ENCODE assay signal across 30 cellular contexts in the genomic region with DNA sequence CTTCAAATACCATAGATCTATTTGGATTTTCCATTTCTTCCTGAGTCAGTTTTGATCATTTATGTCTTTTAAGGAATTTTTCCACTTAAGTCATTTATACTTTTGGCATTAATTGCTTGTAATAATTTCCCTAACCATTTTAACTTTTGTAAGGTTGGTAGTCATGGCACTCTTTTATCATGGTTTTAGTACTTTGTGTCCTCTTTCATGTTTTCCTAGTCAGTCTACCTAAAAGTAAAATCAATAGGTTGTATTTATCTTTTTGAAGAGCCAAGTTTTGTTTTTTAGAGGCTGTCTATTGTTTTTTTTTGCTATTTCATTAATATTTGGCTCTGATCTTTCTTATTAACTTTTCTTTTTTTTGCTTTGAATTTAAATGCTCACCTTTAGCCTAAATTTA. TPM values are rescaled to one million over a fixed set of nuclear protein-coding genes. Genes with fewer than 3 reads are reported as not detected.
"Had no signal": no experiment of that assay in that cellular context is flagged by ENCODE, and none has a peak within 500 bp of the region (broad histone marks: within the 10 kb centered on the region; RNA-seq: fewer than 3 reads in every experiment).

No MANE protein-coding gene starts in this region.

- H3K9me3 Mint-ChIP-seq: stimulated activated memory B cell treated with anti-CD40 and anti-IgM and Interleukin-4, amounts not matched to agents 10 μg/mL and 1 μg/mL and 100 μg/mL, for 72 hours; stimulated activated naive B cell treated with anti-CD40 and anti-IgM and Interleukin-4, amounts not matched to agents 10 μg/mL and 1 μg/mL and 100 μg/mL, for 72 hours; stimulated activated naive CD8-positive, alpha-beta T cell treated with anti-CD3 and anti-CD28 coated beads, Interleukin-15, amount 100 ng/mL, for 72 hours; type B pancreatic cell had no signal

- FAIRE-seq: urothelium cell line had no signal

- H3K27me3 Mint-ChIP-seq: stimulated activated naive CD8-positive, alpha-beta T cell treated with anti-CD3 and anti-CD28 coated beads, Interleukin-15, amount 100 ng/mL, for 72 hours; stimulated activated naive CD8-positive, alpha-beta T cell treated with anti-CD3 and anti-CD28 coated beads, Interleukin-15, Interleukin-2, amounts not matched to agents 100 ng/mL and 50 ng/mL, for 24 hours had no signal

- H3K36me3 ChIP-seq: stomach, suprapubic skin, thoracic aorta, thyroid gland, tibial artery, tibial nerve, transverse colon, upper lobe of left lung, upper lobe of right lung, uterus, vagina had no signal

- DNase-seq: stimulated activated CD4-positive, alpha-beta T cell treated with anti-CD3 and anti-CD28 coated beads, Interleukin-2, amount 100 ng/mL, for 48 hours; stimulated activated CD4-positive, alpha-beta T cell treated with anti-CD3 and anti-CD28 coated beads, Interleukin-4, amount 100 ng/mL, for 1 hour; stimulated activated CD4-positive, alpha-beta T cell treated with anti-CD3 and anti-CD28 coated beads, Interleukin-4, amount 100 ng/mL, for 24 hours; stimulated activated CD4-positive, alpha-beta T cell treated with anti-CD3 and anti-CD28 coated beads, Interleukin-4, amount 100 ng/mL, for 4 hours; stimulated activated CD8-positive, alpha-beta memory T cell treated with anti-CD3 and anti-CD28 coated beads, Interleukin-4, amount 100 ng/mL, for 48 hours; stimulated activated naive B cell treated with anti-CD40 and anti-IgM and Interleukin-4, amounts not matched to agents 10 μg/mL and 1 μg/mL and 100 μg/mL, for 72 hours; stimulated activated naive CD4-positive, alpha-beta T cell; stimulated activated naive CD4-positive, alpha-beta T cell treated with Interleukin-2 at 50 U/mL for 16 hours; stimulated activated naive CD8-positive, alpha-beta T cell treated with anti-CD3 and anti-CD28 coated beads, Interleukin-15, amount 100 ng/mL, for 72 hours; stimulated activated naive CD8-positive, alpha-beta T cell treated with anti-CD3 and anti-CD28 coated beads, Interleukin-15, Interleukin-2, amounts not matched to agents 100 U/mL and 50 U/mL, for 24 hours; stomach; substantia nigra; testis; thyroid gland; tibial artery; transverse colon; trophoblast cell; upper lobe of left lung; upper lobe of right lung; uterus had no signal

- H3K4me1 ChIP-seq: stomach, suprapubic skin, testis, thyroid gland, tibial artery, tibial nerve, transverse colon, upper lobe of left lung, upper lobe of right lung, uterus, vagina had no signal

- H3K27ac ChIP-seq: stomach, suprapubic skin, testis, thoracic aorta, thyroid gland, tibial artery, tibial nerve, transverse colon, upper lobe of left lung, upper lobe of right lung, uterus, vagina had no signal

- H3K27ac Mint-ChIP-seq: stimulated activated effector memory CD8-positive, alpha-beta T cell treated with anti-CD3 and anti-CD28 coated beads, Interleukin-12 subunit alpha, Interleukin-12 subunit beta, amount 100 ng/mL, for 72 hours; stimulated activated memory B cell treated with anti-CD40 and anti-IgM and Interleukin-4, amounts not matched to agents 10 μg/mL and 1 μg/mL and 100 μg/mL, for 72 hours; stimulated activated naive B cell treated with anti-CD40 and anti-IgM and Interleukin-4, amounts not matched to agents 10 μg/mL and 1 μg/mL and 100 μg/mL, for 72 hours; stimulated activated naive CD8-positive, alpha-beta T cell treated with anti-CD3 and anti-CD28 coated beads, Interleukin-15, amount 100 ng/mL, for 72 hours; stimulated activated naive CD8-positive, alpha-beta T cell treated with anti-CD3 and anti-CD28 coated beads, Interleukin-15, Interleukin-2, amounts not matched to agents 100 ng/mL and 50 ng/mL, for 24 hours; type B pancreatic cell had no signal

- H3K9me3 ChIP-seq: stomach, suprapubic skin, testis, thoracic aorta, thyroid gland, transverse colon, upper lobe of left lung, upper lobe of right lung, uterus, vagina had no signal

- H3K4me3 ChIP-seq: stomach, suprapubic skin, testis, thoracic aorta, thyroid gland, tibial artery, tibial nerve, transverse colon, upper lobe of left lung, upper lobe of right lung, uterus, vagina had no signal

- ATAC-seq: stimulated activated effector memory CD8-positive, alpha-beta T cell treated with anti-CD3 and anti-CD28 coated beads, Interleukin-12 subunit alpha, Interleukin-12 subunit beta, amount 100 ng/mL, for 72 hours; stimulated activated memory B cell treated with anti-CD40 and anti-IgM and Interleukin-4, amounts not matched to agents 10 μg/mL and 1 μg/mL and 100 μg/mL, for 72 hours; stimulated activated naive B cell treated with anti-CD40 and anti-IgM and Interleukin-4, amounts not matched to agents 10 μg/mL and 1 μg/mL and 100 μg/mL, for 72 hours; stimulated activated naive CD8-positive, alpha-beta T cell treated with anti-CD3 and anti-CD28 coated beads, Interleukin-15, amount 100 ng/mL, for 72 hours; stimulated activated naive CD8-positive, alpha-beta T cell treated with anti-CD3 and anti-CD28 coated beads, Interleukin-15, Interleukin-2, amounts not matched to agents 100 U/mL and 50 U/mL, for 24 hours; upper lobe of right lung had no signal

- H3K27me3 ChIP-seq: testis, thyroid gland, tibial nerve, transverse colon, upper lobe of left lung, vagina had no signal

- H3K4me3 Mint-ChIP-seq: stimulated activated effector memory CD8-positive, alpha-beta T cell treated with anti-CD3 and anti-CD28 coated beads, Interleukin-12 subunit alpha, Interleukin-12 subunit beta, amount 100 ng/mL, for 72 hours; stimulated activated memory B cell treated with anti-CD40 and anti-IgM and Interleukin-4, amounts not matched to agents 10 μg/mL and 1 μg/mL and 100 μg/mL, for 72 hours; stimulated activated naive B cell treated with anti-CD40 and anti-IgM and Interleukin-4, amounts not matched to agents 10 μg/mL and 1 μg/mL and 100 μg/mL, for 72 hours; stimulated activated naive CD8-positive, alpha-beta T cell treated with anti-CD3 and anti-CD28 coated beads, Interleukin-15, amount 100 ng/mL, for 72 hours; stimulated activated naive CD8-positive, alpha-beta T cell treated with anti-CD3 and anti-CD28 coated beads, Interleukin-15, Interleukin-2, amounts not matched to agents 100 ng/mL and 50 ng/mL, for 24 hours; type B pancreatic cell had no signal

- H3K36me3 Mint-ChIP-seq: stimulated activated effector memory CD8-positive, alpha-beta T cell treated with anti-CD3 and anti-CD28 coated beads, Interleukin-12 subunit alpha, Interleukin-12 subunit beta, amount 100 ng/mL, for 72 hours; stimulated activated memory B cell treated with anti-CD40 and anti-IgM and Interleukin-4, amounts not matched to agents 10 μg/mL and 1 μg/mL and 100 μg/mL, for 72 hours; stimulated activated naive B cell treated with anti-CD40 and anti-IgM and Interleukin-4, amounts not matched to agents 10 μg/mL and 1 μg/mL and 100 μg/mL, for 72 hours; type B pancreatic cell had no signal

RNA-seq across cellular contexts. Expression of a gene that starts 45.5 kb away (rescaled TPM):
- total RNA-seq: suprapubic skin, temporal lobe had no signal
